ENCODE assay signal across 8 cellular contexts in genomic region chr4:83509156-83509585, GRCh38. TPM values are rescaled to one million over a fixed set of nuclear protein-coding genes. Genes with fewer than 3 reads are reported as not detected.
DNase-seq lines count a peak whose midpoint lies in the region; TF ChIP-seq lines count a peak whose summit lies in the region.
"Not testable (repeated sequence)": the region's sequence is repeated elsewhere in the genome, so short reads cannot be mapped to it uniquely, and the experiment has no call there.

No MANE protein-coding gene starts in this region.

- H3K27ac ChIP-seq in C4-2B; esophagus squamous epithelium; mesenchymal stem cell (ENCODE audit: low read length, poor library complexity, severe bottlenecking): not testable (repeated sequence)

- not testable (repeated sequence) for H2AK5ac ChIP-seq in mesenchymal stem cell (ENCODE audit: low read length, severe bottlenecking)

- DNase-seq in GM20000 (ENCODE audit: low spot score) (peak; percentile 42), NCI-H1436 treated with DMSO at 0.1 percent for 48 hours (lab: John Stamatoyannopoulos, UW) (peak; percentile 23), T follicular helper cell (ENCODE audit: low read depth) (peak; percentile 25), esophagus squamous epithelium (lab: John Stamatoyannopoulos, UW) (peak; percentile 0), mesenchymal stem cell (peak; percentile 44)
- peak; percentile 28 for DNase-seq in activated T-helper 9 cell treated with anti-CD3 and anti-CD28 coated beads, Interleukin-2, amount 50 U/mL, for 16 hours (ENCODE audit: low read depth)
- peak; percentile 35 to 49 for DNase-seq in stimulated activated CD4-positive, alpha-beta T cell treated with anti-CD3 and anti-CD28 coated beads, Interleukin-4, amount 100 ng/mL, for 48 hours (ENCODE audit: low read depth in 2 of 2)

- 62 to 65% methylated on average over 3 of the region's 3 CpGs for WGBS in esophagus squamous epithelium, 2 donors
- 70% methylated on average over 3 of the region's 3 CpGs for WGBS in mesenchymal stem cell

- TF ChIP-seq CTCF in C4-2B (conservative IDR thresholded peaks at IDR 0.05) (peak; percentile 78), GM20000 (IDR thresholded peaks at IDR 0.05; ENCODE audit: extremely low read depth, missing control alignments) (peak; percentile 48), esophagus squamous epithelium (IDR thresholded peaks at IDR 0.05) (peak; percentile 33 to 89 (median 78))

- H3K79me1 ChIP-seq in mesenchymal stem cell (replicated peaks; ENCODE audit: low read length, poor library complexity, severe bottlenecking) = not testable (repeated sequence)

- not testable (repeated sequence) for H3K18ac ChIP-seq in mesenchymal stem cell (ENCODE audit: low read depth in 1 of 2, low read length in 2 of 2)

- H2BK12ac ChIP-seq in mesenchymal stem cell (ENCODE audit: low read length in 2 of 2) = not testable (repeated sequence)

- not testable (repeated sequence) for H2BK15ac ChIP-seq in mesenchymal stem cell (ENCODE audit: low read depth, poor library complexity, severe bottlenecking)

- not testable (repeated sequence) for H3K23ac ChIP-seq in mesenchymal stem cell (ENCODE audit: low read length in 2 of 2)

- H3K4me2 ChIP-seq in mesenchymal stem cell (ENCODE audit: low read length, poor library complexity, severe bottlenecking) = not testable (repeated sequence)

- not testable (repeated sequence) for H3K27me3 ChIP-seq in esophagus squamous epithelium; mesenchymal stem cell (ENCODE audit: control insufficient read depth in 1 of 2, insufficient read depth in 1 of 2, low read length in 2 of 2)

- H3K4ac ChIP-seq in mesenchymal stem cell (ENCODE audit: low read depth in 1 of 2, low read length in 2 of 2) = not testable (repeated sequence)

- H3K4me1 ChIP-seq in esophagus squamous epithelium; mesenchymal stem cell (ENCODE audit: control insufficient read depth, insufficient read depth, low read depth, low read length): not testable (repeated sequence)

- intact Hi-C loops in esophagus squamous epithelium (cut with DNase I) = loop anchor here (5.0 kb wide), 1 partner anchor 133 kb away; no protein-coding TSS in a partner anchor

- H2BK5ac ChIP-seq in mesenchymal stem cell (ENCODE audit: low read depth, low read length, poor library complexity, severe bottlenecking) = not testable (repeated sequence)

- not testable (repeated sequence) for H4K91ac ChIP-seq in mesenchymal stem cell (ENCODE audit: low read length)

- H3K4me3 ChIP-seq in esophagus squamous epithelium; mesenchymal stem cell (ENCODE audit: insufficient read depth in 1 of 2, low read depth in 1 of 2, low read length in 2 of 2): not testable (repeated sequence)

- H3K14ac ChIP-seq in mesenchymal stem cell (ENCODE audit: low read length in 2 of 2) = not testable (repeated sequence)

- H3K9me3 ChIP-seq in esophagus squamous epithelium; mesenchymal stem cell (ENCODE audit: control insufficient read depth, low read length): not testable (repeated sequence)

- H3K36me3 ChIP-seq in esophagus squamous epithelium; mesenchymal stem cell (ENCODE audit: control insufficient read depth in 1 of 2, insufficient read depth in 2 of 2, low read depth in 1 of 2, low read length in 2 of 2): not testable (repeated sequence)

- TF ChIP-seq POLR2A in esophagus squamous epithelium (IDR thresholded peaks at IDR 0.05) = not testable (repeated sequence)

- not testable (repeated sequence) for H3K9ac ChIP-seq in mesenchymal stem cell (ENCODE audit: low read length)

- H4K8ac ChIP-seq in mesenchymal stem cell (ENCODE audit: low read length) = peak overlapping the region; percentile 84

- H2AFZ ChIP-seq in mesenchymal stem cell (ENCODE audit: low read depth, low read length) = not testable (repeated sequence)

- H2BK120ac ChIP-seq in mesenchymal stem cell (ENCODE audit: low read depth, low read length) = not testable (repeated sequence)

RNA-seq across cellular contexts. Expression of gene ABRAXAS1, which starts 24.3 kb away (rescaled TPM):
- total RNA-seq in esophagus squamous epithelium = 1 to 10 TPM; 3.1 to 9.0 (median 6.1) TPM
- 17.5 TPM for polyA plus RNA-seq in mesenchymal stem cell (2013, experiment 1 of 2)
- polyA plus RNA-seq in mesenchymal stem cell (2013, experiment 2 of 2) = 19.0 TPM

RNA-seq across cellular contexts. Expression of gene GPAT3, which starts 26.7 kb away (rescaled TPM):
- 1 to 10 TPM; 3.3 to 7.2 (median 4.2) TPM for total RNA-seq in esophagus squamous epithelium
- polyA plus RNA-seq in mesenchymal stem cell (2013, experiment 1 of 2) = 4.3 TPM
- polyA plus RNA-seq in mesenchymal stem cell (2013, experiment 2 of 2) = 4.1 TPM

RNA-seq across cellular contexts. Expression of gene MRPS18C, which starts 53.3 kb away (rescaled TPM):
- total RNA-seq in esophagus squamous epithelium = 10 to 100 TPM; 18.4 to 24.6 (median 22.5) TPM
- 94.0 TPM for polyA plus RNA-seq in mesenchymal stem cell (2013, experiment 1 of 2)
- 104 TPM for polyA plus RNA-seq in mesenchymal stem cell (2013, experiment 2 of 2)

RNA-seq across cellular contexts. Expression of gene HELQ, which starts 53.5 kb away (rescaled TPM):
- total RNA-seq in esophagus squamous epithelium = 10 to 100 TPM in 2 of 4 donors, 1 to 10 TPM in 2; 5.0 to 19.8 (median 12.4) TPM
- polyA plus RNA-seq in mesenchymal stem cell (2013, experiment 1 of 2) = 8.0 TPM
- polyA plus RNA-seq in mesenchymal stem cell (2013, experiment 2 of 2) = 7.0 TPM
